1 cellular context compared by ENCODE assay signal in the genomic region with DNA sequence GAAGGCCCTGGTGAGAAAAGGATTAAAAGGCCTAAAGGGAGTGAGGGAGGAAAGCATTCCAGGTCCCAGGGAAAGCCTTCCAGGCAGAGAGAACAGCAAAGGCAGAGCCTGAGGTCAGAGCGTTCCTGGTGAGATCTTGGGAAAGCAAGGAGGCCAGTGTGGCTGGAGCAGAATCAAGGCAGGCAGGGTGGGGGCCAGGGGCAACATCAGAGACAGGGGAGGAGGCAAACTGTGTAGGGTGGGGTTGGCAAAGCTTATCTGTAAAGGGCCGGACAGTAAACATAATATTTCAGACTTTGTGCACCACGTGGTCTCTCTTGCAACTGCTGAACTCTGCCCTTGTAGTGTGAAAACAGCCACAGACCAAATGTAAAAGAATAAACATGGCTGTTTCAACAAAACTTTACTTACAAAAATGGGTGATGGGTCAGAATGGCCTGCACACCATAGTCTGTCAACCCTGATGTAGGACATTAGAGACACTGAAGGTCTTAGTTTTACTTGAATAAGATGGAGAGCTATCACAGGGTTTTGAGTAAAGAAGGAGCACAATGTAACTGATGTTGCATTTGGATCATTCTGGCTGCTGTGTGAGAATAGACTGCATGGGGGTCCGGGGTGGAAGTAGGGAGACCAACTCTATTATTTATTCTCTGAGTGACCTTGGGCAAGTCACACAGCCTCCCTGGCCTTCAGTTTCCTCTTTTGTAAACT.
TF ChIP-seq lines count a peak whose summit lies in the region.

No MANE protein-coding gene starts in this region.

TF ChIP-seq in K562, 482 proteins besides CTCF, POLR2A, EP300 and RAD21 (continued from another document and continues in another):
- TF ChIP-seq PBX2 (CRISPR knock-in tag; IDR thresholded peaks at IDR 0.05; ENCODE audit: low read depth) (no peak), PBX2 (tag; conservative IDR thresholded peaks at IDR 0.05; ENCODE audit: low read depth) (no peak), RBM39 (optimal IDR thresholded peaks at IDR 0.05; ENCODE audit: low read depth, low read length) (no peak), TAF1 (IDR thresholded peaks at IDR 0.05; ENCODE audit: control insufficient read depth, extremely low read depth, insufficient read depth, low read length, severe bottlenecking) (no peak), NCOA4 (IDR thresholded peaks at IDR 0.05; ENCODE audit: partially characterized antibody) (no peak), JUNB (CRISPR knock-in tag; conservative IDR thresholded peaks at IDR 0.05) (no peak), SRF (CRISPR knock-in tag; IDR thresholded peaks at IDR 0.05) (peak in 1 of 2 experiments; percentile 25; a peak in 1 of 4 replicates), ZNF785 (CRISPR knock-in tag; IDR thresholded peaks at IDR 0.05) (no peak), ERF (CRISPR knock-in tag; IDR thresholded peaks at IDR 0.05) (no peak), PCBP1 (IDR thresholded peaks at IDR 0.05; ENCODE audit: low read depth, low read length, poor library complexity, severe bottlenecking) (no peak), ZBTB11 (CRISPR knock-in tag; IDR thresholded peaks at IDR 0.05) (no peak; a peak in 1 of 6 replicates), ZNF76 (CRISPR knock-in tag; IDR thresholded peaks at IDR 0.05; ENCODE audit: borderline replicate concordance) (no peak), GTF2A2 (tag; IDR thresholded peaks at IDR 0.05) (no peak), PHB2 (IDR thresholded peaks at IDR 0.05; ENCODE audit: low read depth) (no peak), DIDO1 (tag; IDR thresholded peaks at IDR 0.05; ENCODE audit: low read depth) (no peak), ZNF584 (CRISPR knock-in tag; IDR thresholded peaks at IDR 0.05; ENCODE audit: low read depth) (no peak), YY1 (IDR thresholded peaks at IDR 0.05; ENCODE audit: borderline replicate concordance in 1 of 3, control insufficient read depth in 1 of 3, extremely low read depth in 1 of 3, insufficient read depth in 3 of 3, insufficient read length in 1 of 3, insufficient replicate concordance in 2 of 3, low read depth in 1 of 3, low read length in 2 of 3) (peak in 1 of 3 experiments; percentile 66), NR0B1 (IDR thresholded peaks at IDR 0.05; ENCODE audit: partially characterized antibody) (no peak), ZNF165 (CRISPR knock-in tag; IDR thresholded peaks at IDR 0.05; ENCODE audit: borderline replicate concordance) (no peak), ZNF589 (CRISPR knock-in tag; IDR thresholded peaks at IDR 0.05; ENCODE audit: low read depth) (0 out of 2 replicates have a peak, but pooled peaks have one; percentile 56), HDAC8 (tag; IDR thresholded peaks at IDR 0.05) (no peak), ETS1 (conservative IDR thresholded peaks at IDR 0.05; ENCODE audit: control insufficient read depth, low read depth, low read length) (no peak), HDAC6 (IDR thresholded peaks at IDR 0.05; ENCODE audit: low read depth, low read length) (no peak), FOXA1 (IDR thresholded peaks at IDR 0.05; ENCODE audit: borderline replicate concordance) (no peak), KHSRP (IDR thresholded peaks at IDR 0.05) (no peak), GATA2 (CRISPR knock-in tag; IDR thresholded peaks at IDR 0.05) (no peak), RBM17 (IDR thresholded peaks at IDR 0.05; ENCODE audit: borderline replicate concordance, low read depth, low read length) (no peak), STAT5A (IDR thresholded peaks at IDR 0.05; ENCODE audit: borderline replicate concordance, low read length) (no peak), ZNF431 (CRISPR knock-in tag; IDR thresholded peaks at IDR 0.05) (no peak), SFPQ (IDR thresholded peaks at IDR 0.05; ENCODE audit: low read depth, low read length) (no peak), ARNT (IDR thresholded peaks at IDR 0.05) (peak in 1 of 2 experiments; percentile 54; a peak in 1 of 4 replicates), CHD4 (IDR thresholded peaks at IDR 0.05; ENCODE audit: insufficient read depth, insufficient replicate concordance, low read depth, low read length, poor library complexity, severe bottlenecking) (no peak), SREBF1 (IDR thresholded peaks at IDR 0.05; ENCODE audit: borderline replicate concordance, low read depth, low read length) (no peak), NFE2L1 (tag; IDR thresholded peaks at IDR 0.05; ENCODE audit: borderline replicate concordance, low read depth) (no peak), ZBTB5 (IDR thresholded peaks at IDR 0.05) (no peak), ZSCAN29 (IDR thresholded peaks at IDR 0.05) (no peak), BRD4 (IDR thresholded peaks at IDR 0.05) (no peak), MED1 (CRISPR knock-in tag; IDR thresholded peaks at IDR 0.05; ENCODE audit: borderline replicate concordance) (no peak), ZNF707 (CRISPR knock-in tag; conservative IDR thresholded peaks at IDR 0.05) (no peak), ATF1 (CRISPR knock-in tag; IDR thresholded peaks at IDR 0.05) (no peak), ATF1 (tag; IDR thresholded peaks at IDR 0.05) (no peak)
- TF ChIP-seq, protein P1, sequence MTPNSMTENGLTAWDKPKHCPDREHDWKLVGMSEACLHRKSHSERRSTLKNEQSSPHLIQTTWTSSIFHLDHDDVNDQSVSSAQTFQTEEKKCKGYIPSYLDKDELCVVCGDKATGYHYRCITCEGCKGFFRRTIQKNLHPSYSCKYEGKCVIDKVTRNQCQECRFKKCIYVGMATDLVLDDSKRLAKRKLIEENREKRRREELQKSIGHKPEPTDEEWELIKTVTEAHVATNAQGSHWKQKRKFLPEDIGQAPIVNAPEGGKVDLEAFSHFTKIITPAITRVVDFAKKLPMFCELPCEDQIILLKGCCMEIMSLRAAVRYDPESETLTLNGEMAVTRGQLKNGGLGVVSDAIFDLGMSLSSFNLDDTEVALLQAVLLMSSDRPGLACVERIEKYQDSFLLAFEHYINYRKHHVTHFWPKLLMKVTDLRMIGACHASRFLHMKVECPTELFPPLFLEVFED (CRISPR knock-in tag; conservative IDR thresholded peaks at IDR 0.05) = 0 out of 2 replicates have a peak, but pooled peaks have one; percentile 1
- TF ChIP-seq, protein P2, sequence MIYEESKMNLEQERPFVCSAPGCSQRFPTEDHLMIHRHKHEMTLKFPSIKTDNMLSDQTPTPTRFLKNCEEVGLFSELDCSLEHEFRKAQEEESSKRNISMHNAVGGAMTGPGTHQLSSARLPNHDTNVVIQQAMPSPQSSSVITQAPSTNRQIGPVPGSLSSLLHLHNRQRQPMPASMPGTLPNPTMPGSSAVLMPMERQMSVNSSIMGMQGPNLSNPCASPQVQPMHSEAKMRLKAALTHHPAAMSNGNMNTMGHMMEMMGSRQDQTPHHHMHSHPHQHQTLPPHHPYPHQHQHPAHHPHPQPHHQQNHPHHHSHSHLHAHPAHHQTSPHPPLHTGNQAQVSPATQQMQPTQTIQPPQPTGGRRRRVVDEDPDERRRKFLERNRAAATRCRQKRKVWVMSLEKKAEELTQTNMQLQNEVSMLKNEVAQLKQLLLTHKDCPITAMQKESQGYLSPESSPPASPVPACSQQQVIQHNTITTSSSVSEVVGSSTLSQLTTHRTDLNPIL (CRISPR knock-in tag; IDR thresholded peaks at IDR 0.05) = no peak
